In genomic region chr12:110234197-110235154, GRCh38 we compare ENCODE assay signal across 13 cellular contexts. TPM values are rescaled to one million over a fixed set of nuclear protein-coding genes. Genes with fewer than 3 reads are reported as not detected.
DNase-seq lines count a peak whose midpoint lies in the region; ATAC-seq, FAIRE-seq and TF ChIP-seq lines count a peak whose summit lies in the region.
"Had no signal": no experiment of that assay in that cellular context is flagged by ENCODE, and none has a peak within 500 bp of the region (broad histone marks: within the 10 kb centered on the region; RNA-seq: fewer than 3 reads in every experiment).

No MANE protein-coding gene starts in this region.

- H3K4me1 ChIP-seq in PC-9 (replicated peaks; ENCODE audit: insufficient read depth), result peaks cover 13% of the 10 kb centered on the region

- H2AFZ ChIP-seq in PC-9, result no peak overlapping the region

- peaks cover 4% of the 10 kb centered on the region; the same call in 1 of the 2 replicates for H3F3A ChIP-seq in PC-9 (ENCODE audit: insufficient read depth, low read depth)

- peak in 1 of 2 experiments; percentile 43 for DNase-seq in PC-9
- peak; percentile 88 for DNase-seq in foreskin melanocyte
- DNase-seq in renal cortical epithelial cell (ENCODE audit: low read depth), result peak; percentile 53
- DNase-seq in activated T-helper 2 cell treated with anti-CD3 and anti-CD28 coated beads, Interferon-gamma antibody, Interleukin-2, Interleukin-4, amounts not matched to agents 10 μg/mL and 5 μg/mL and 100 μg/mL, durations not matched to agents 14 hours and 24 hours and 36 hours (ENCODE audit: low spot score), result no peak
- no peak for DNase-seq in activated CD4-positive, alpha-beta T cell treated with anti-CD3 and anti-CD28 coated beads for 36 hours
- DNase-seq: activated naive CD4-positive, alpha-beta T cell; NCI-H1436 had no signal

- no peaks in the 10 kb centered on the region for H3K79me2 ChIP-seq in PC-9 (ENCODE audit: low read depth)

- peaks cover 27% of the 10 kb centered on the region for H3K27me3 Mint-ChIP-seq in activated T-helper 2 cell treated with anti-CD3 and anti-CD28 coated beads, Interferon-gamma antibody, Interleukin-2, Interleukin-4, amounts not matched to agents 10 μg/mL and 5 μg/mL and 100 μg/mL, durations not matched to agents 14 hours and 24 hours and 36 hours (ENCODE audit: low read depth)
- peaks cover 2% of the 10 kb centered on the region for H3K27me3 Mint-ChIP-seq in activated CD4-positive, alpha-beta T cell treated with anti-CD3 and anti-CD28 coated beads for 36 hours

- no peaks in the 10 kb centered on the region for H3K36me3 ChIP-seq in PC-9 (ENCODE audit: low read depth)

- TF ChIP-seq CTCF in PC-9 (conservative IDR thresholded peaks at IDR 0.05), result no peak

- CTCF ChIA-PET in PC-9 (lab: Charles Lee), result interaction anchor here (0.5 kb wide), 1 partner anchor 110 kb away, joined by 3 read pairs; the partner anchor contains the start of gene IFT81
- CTCF ChIA-PET in activated CD4-positive, alpha-beta T cell treated with anti-CD3 and anti-CD28 coated beads for 36 hours (lab: Charles Lee), result no interaction called here

- intact Hi-C loops in PC-9 (cut with micrococcal nuclease; ENCODE audit: unreplicated experiment), result no loop called here
- intact Hi-C loops in activated T-helper 2 cell treated with anti-CD3 and anti-CD28 coated beads, Interferon-gamma antibody, Interleukin-2, Interleukin-4, amounts not matched to agents 10 μg/mL and 5 μg/mL and 100 μg/mL, durations not matched to agents 14 hours and 24 hours and 36 hours (cut with micrococcal nuclease), result no loop called here
- intact Hi-C loops in activated CD4-positive, alpha-beta T cell treated with anti-CD3 and anti-CD28 coated beads for 36 hours (cut with DNase I, micrococcal nuclease), result no loop called here

- H3K9me3 ChIP-seq in PC-9 (ENCODE audit: insufficient read depth, low read depth), result no peaks in the 10 kb centered on the region

- no peaks in the 10 kb centered on the region for H3K9me3 Mint-ChIP-seq in activated T-helper 2 cell treated with anti-CD3 and anti-CD28 coated beads, Interferon-gamma antibody, Interleukin-2, Interleukin-4, amounts not matched to agents 10 μg/mL and 5 μg/mL and 100 μg/mL, durations not matched to agents 14 hours and 24 hours and 36 hours
- no peaks in the 10 kb centered on the region for H3K9me3 Mint-ChIP-seq in activated CD4-positive, alpha-beta T cell treated with anti-CD3 and anti-CD28 coated beads for 36 hours (ENCODE audit: low read depth)

- H3K27me3 ChIP-seq in PC-9 (ENCODE audit: insufficient read depth, low read depth), result no peaks in the 10 kb centered on the region

- no peaks in the 10 kb centered on the region for H3K4me1 Mint-ChIP-seq in activated T-helper 2 cell treated with anti-CD3 and anti-CD28 coated beads, Interferon-gamma antibody, Interleukin-2, Interleukin-4, amounts not matched to agents 10 μg/mL and 5 μg/mL and 100 μg/mL, durations not matched to agents 14 hours and 24 hours and 36 hours (ENCODE audit: low read depth)
- H3K4me1 Mint-ChIP-seq in activated CD4-positive, alpha-beta T cell treated with anti-CD3 and anti-CD28 coated beads for 36 hours, result no peaks in the 10 kb centered on the region

- ATAC-seq in HG03342 (IDR thresholded peaks at IDR 0.05; ENCODE audit: unreplicated experiment) (no peak), GM19452 (IDR thresholded peaks at IDR 0.05; ENCODE audit: unreplicated experiment) (no peak)
- ATAC-seq in activated CD4-positive, alpha-beta T cell treated with anti-CD3 and anti-CD28 coated beads for 36 hours, result no peak
- ATAC-seq: sciatic nerve had no signal

- peak overlapping the region; percentile 37 for H3K27ac ChIP-seq in PC-9
- H3K27ac ChIP-seq: RWPE1 had no signal

- H3K27ac Mint-ChIP-seq in activated T-helper 2 cell treated with anti-CD3 and anti-CD28 coated beads, Interferon-gamma antibody, Interleukin-2, Interleukin-4, amounts not matched to agents 10 μg/mL and 5 μg/mL and 100 μg/mL, durations not matched to agents 14 hours and 24 hours and 36 hours, result no peak overlapping the region
- no peak overlapping the region for H3K27ac Mint-ChIP-seq in activated CD4-positive, alpha-beta T cell treated with anti-CD3 and anti-CD28 coated beads for 36 hours

- H3K36me3 Mint-ChIP-seq in activated T-helper 2 cell treated with anti-CD3 and anti-CD28 coated beads, Interferon-gamma antibody, Interleukin-2, Interleukin-4, amounts not matched to agents 10 μg/mL and 5 μg/mL and 100 μg/mL, durations not matched to agents 14 hours and 24 hours and 36 hours (ENCODE audit: low read depth), result no peaks in the 10 kb centered on the region
- H3K36me3 Mint-ChIP-seq in activated CD4-positive, alpha-beta T cell treated with anti-CD3 and anti-CD28 coated beads for 36 hours (ENCODE audit: low read depth), result no peaks in the 10 kb centered on the region

- no peaks in the 10 kb centered on the region for H4K20me1 ChIP-seq in PC-9 (ENCODE audit: insufficient read depth)

- POLR2A ChIA-PET in PC-9 (lab: Charles Lee; ENCODE audit: unreplicated experiment), result interaction anchor here (0.6 kb wide), 1 partner anchor 350 kb away, joined by 3 read pairs; no protein-coding TSS in a partner anchor
- POLR2A ChIA-PET in activated CD4-positive, alpha-beta T cell treated with anti-CD3 and anti-CD28 coated beads for 36 hours (lab: Charles Lee), result no interaction called here

- peak; percentile 37 for FAIRE-seq in G401.6 (lab: Jason Lieb, UNC)

- H3K4me3 ChIP-seq in PC-9, result no peak overlapping the region
- H3K4me3 ChIP-seq: lung had no signal

- H3K4me2 ChIP-seq in PC-9, result 0 out of 2 replicates have a peak overlapping the region, but pooled peaks have one; percentile 7

- H3K9me2 ChIP-seq in PC-9 (ENCODE audit: insufficient read depth), result no peaks in the 10 kb centered on the region

- H3K4me3 Mint-ChIP-seq in activated T-helper 2 cell treated with anti-CD3 and anti-CD28 coated beads, Interferon-gamma antibody, Interleukin-2, Interleukin-4, amounts not matched to agents 10 μg/mL and 5 μg/mL and 100 μg/mL, durations not matched to agents 14 hours and 24 hours and 36 hours (ENCODE audit: low read depth), result no peak overlapping the region
- H3K4me3 Mint-ChIP-seq in activated CD4-positive, alpha-beta T cell treated with anti-CD3 and anti-CD28 coated beads for 36 hours, result no peak overlapping the region

- no TSS peak for BruUV-seq in PC-9 (replicated peaks; lab: Mats Ljungman, UMichigan)

RNA-seq across cellular contexts. Expression of gene ATP2A2, which starts 46.6 kb away (rescaled TPM):
- total RNA-seq in PC-9 (2021) (127 and 154 TPM in 2 replicates), renal cortical epithelial cell (77.1 and 157 TPM in 2 replicates)
- total RNA-seq in activated T-helper 2 cell treated with anti-CD3 and anti-CD28 coated beads, Interferon-gamma antibody, Interleukin-2, Interleukin-4, amounts not matched to agents 10 μg/mL and 5 μg/mL and 100 μg/mL, durations not matched to agents 14 hours and 24 hours and 36 hours, result 213 and 219 TPM in 2 replicates
- 100 to 1,000 TPM; 116 to 130 TPM for total RNA-seq in activated CD4-positive, alpha-beta T cell treated with anti-CD3 and anti-CD28 coated beads for 36 hours

Comparison
In these comparisons a context has a peak if more than half of its experiments do, and no peak if none do; other contexts are left out.
1. DNase-seq: peak in foreskin melanocyte (single experiment) and renal cortical epithelial cell (single experiment); none in activated T-helper 2 cell treated with anti-CD3 and anti-CD28 coated beads, Interferon-gamma antibody, Interleukin-2, Interleukin-4, amounts not matched to agents 10 μg/mL and 5 μg/mL and 100 μg/mL, durations not matched to agents 14 hours and 24 hours and 36 hours (single experiment) and activated CD4-positive, alpha-beta T cell treated with anti-CD3 and anti-CD28 coated beads for 36 hours (single experiment).